Comparison of ENCODE assay signal across 8 cellular contexts in genomic region chr18:7945882-7946281, GRCh38.
DNase-seq lines count a peak whose midpoint lies in the region; ATAC-seq and TF ChIP-seq lines count a peak whose summit lies in the region.

No MANE protein-coding gene starts in this region.

- H3K9me2 ChIP-seq in GM23248 (ENCODE audit: insufficient read depth), result no peaks in the 10 kb centered on the region
- H3K9me2 ChIP-seq in GM23338 (ENCODE audit: insufficient read depth), result no peaks in the 10 kb centered on the region

- peak overlapping the region; percentile 71 for H3K4me2 ChIP-seq in GM23248 (ENCODE audit: unreplicated experiment)
- peak overlapping the region; percentile 74 for H3K4me2 ChIP-seq in skeletal muscle satellite cell (ENCODE audit: low read length)
- no peak overlapping the region for H3K4me2 ChIP-seq in GM23338

- H3K4me3 Mint-ChIP-seq in GM23338, result no peak overlapping the region

- H3K27me3 ChIP-seq in GM23248 (replicated peaks; ENCODE audit: insufficient read depth) (no peaks in the 10 kb centered on the region), skeletal muscle satellite cell (ENCODE audit: control insufficient read depth, insufficient read depth, low read length) (no peaks in the 10 kb centered on the region), GM23338 (ENCODE audit: insufficient read depth) (no peaks in the 10 kb centered on the region)

- TF ChIP-seq CTCF in GM23338 (conservative IDR thresholded peaks at IDR 0.05; ENCODE audit: low read depth in 2 of 2), result no peak

- H3K9me3 ChIP-seq in GM23248 (ENCODE audit: low read depth) (no peaks in the 10 kb centered on the region), skeletal muscle satellite cell (replicated peaks; ENCODE audit: low read length) (no peaks in the 10 kb centered on the region)

- in situ Hi-C loops in GM23248 (cut with MboI), result no loop called here

- H3K79me2 ChIP-seq in GM23248 (ENCODE audit: insufficient read depth), result no peaks in the 10 kb centered on the region
- no peaks in the 10 kb centered on the region for H3K79me2 ChIP-seq in GM23338 (replicated peaks; ENCODE audit: insufficient read depth)

- H3K4me1 ChIP-seq in GM23248 (ENCODE audit: insufficient read depth), result peaks cover 26% of the 10 kb centered on the region
- peaks cover 45% of the 10 kb centered on the region for H3K4me1 ChIP-seq in skeletal muscle satellite cell (ENCODE audit: control insufficient read depth, insufficient read depth, low read length)
- H3K4me1 ChIP-seq in GM23338 (ENCODE audit: insufficient read depth), result no peaks in the 10 kb centered on the region

- H4K20me1 ChIP-seq in GM23248 (ENCODE audit: insufficient read depth) (no peaks in the 10 kb centered on the region), GM23338 (replicated peaks; ENCODE audit: insufficient read depth) (no peaks in the 10 kb centered on the region)

- H3K9ac ChIP-seq in GM23248 (peak overlapping the region; percentile 65; the same call in 1 of the 2 replicates), skeletal muscle satellite cell (ENCODE audit: low read depth, low read length) (peak overlapping the region; percentile 65)

- H2AFZ ChIP-seq in GM23248, result peak overlapping the region; percentile 85
- H2AFZ ChIP-seq in GM23338, result no peak overlapping the region

- H3K4me3 ChIP-seq in GM23248 (peak overlapping the region; percentile 64), skeletal muscle satellite cell (ENCODE audit: low read length) (peak overlapping the region; percentile 60), GM23338 (no peak overlapping the region)

- no peak for ATAC-seq in HG03039 (IDR thresholded peaks at IDR 0.05; ENCODE audit: unreplicated experiment)
- ATAC-seq in left ventricle myocardium superior, result no peak
- ATAC-seq in Right ventricle myocardium inferior, result no peak
- ATAC-seq in GM23338, result no peak

- intact Hi-C loops in left ventricle myocardium superior (cut with micrococcal nuclease), result no loop called here
- intact Hi-C loops in Right ventricle myocardium inferior (cut with DNase I), result loop anchor here (10.0 kb wide), 1 partner anchor 371 kb away; no protein-coding TSS in a partner anchor

- peaks cover 2% of the 10 kb centered on the region for H3K27me3 Mint-ChIP-seq in GM23338 (ENCODE audit: insufficient read depth, low read depth, poor library complexity)

- H3F3A ChIP-seq in GM23248 (ENCODE audit: insufficient read depth) (peaks cover 22% of the 10 kb centered on the region; the same call in 1 of the 2 replicates), GM23338 (replicated peaks; ENCODE audit: low read depth) (no peaks in the 10 kb centered on the region)

- H3K27ac ChIP-seq in GM23248 (peak overlapping the region; percentile 68), GM23338 (ENCODE audit: low read depth) (no peak overlapping the region)

- H3K36me3 ChIP-seq in GM23248 (ENCODE audit: low read depth) (no peaks in the 10 kb centered on the region), skeletal muscle satellite cell (ENCODE audit: insufficient read depth, low read length) (no peaks in the 10 kb centered on the region), GM23338 (ENCODE audit: insufficient read depth) (no peaks in the 10 kb centered on the region)

- H3K27ac Mint-ChIP-seq in GM23338, result no peak overlapping the region; the same call in 1 of the 2 replicates

- 0 to 3% methylated on average over 3 of the region's 3 CpGs for WGBS in GM23248 (ENCODE audit: low coverage in 1 of 2, low lambda C conversion rate in 2 of 2, missing lambda C conversion rate in 2 of 2), 2 experiments

- no peaks in the 10 kb centered on the region for H3K9me3 Mint-ChIP-seq in GM23338

- DNase-seq in GM23248 (peak; percentile 96), SW480 (ENCODE audit: low spot score) (peak; percentile 69), fibroblast of the conjunctiva (ENCODE audit: low read depth) (peak; percentile 69), left ventricle myocardium superior (no peak), Right ventricle myocardium inferior (ENCODE audit: missing footprints) (no peak), GM23338 (ENCODE audit: low spot score) (no peak)

- H3K36me3 Mint-ChIP-seq in GM23338 (ENCODE audit: low read depth), result no peaks in the 10 kb centered on the region

- H3K4me1 Mint-ChIP-seq in GM23338, result peaks cover 4% of the 10 kb centered on the region; the same call in 2 of the 3 replicates

TF ChIP-seq in GM23338, 12 proteins besides CTCF, POLR2A, EP300 and RAD21 (continues in another document):
- TF ChIP-seq STAT1 (IDR thresholded peaks at IDR 0.05; ENCODE audit: unreplicated experiment), result no peak
- TF ChIP-seq POLR2AphosphoS5 (IDR thresholded peaks at IDR 0.05; ENCODE audit: low read depth), result no peak
- TF ChIP-seq ZNF462 (CRISPR knock-in tag; IDR thresholded peaks at IDR 0.05), result no peak
- TF ChIP-seq ZNF331 (CRISPR knock-in tag; IDR thresholded peaks at IDR 0.05; ENCODE audit: low read depth), result no peak
- TF ChIP-seq JUNB (IDR thresholded peaks at IDR 0.05; ENCODE audit: unreplicated experiment), result no peak
- TF ChIP-seq EZH2phosphoT487 (IDR thresholded peaks at IDR 0.05; ENCODE audit: unreplicated experiment), result no peak
- no peak for TF ChIP-seq EZH2 (IDR thresholded peaks at IDR 0.05; ENCODE audit: low read depth, unreplicated experiment)
- no peak for TF ChIP-seq ZNF114 (CRISPR knock-in tag; IDR thresholded peaks at IDR 0.05)
- TF ChIP-seq NANOG (IDR thresholded peaks at IDR 0.05; ENCODE audit: borderline replicate concordance), result no peak
- TF ChIP-seq CREB1 (CRISPR knock-in tag; IDR thresholded peaks at IDR 0.05; ENCODE audit: low read depth), result no peak
- no peak for TF ChIP-seq ETS1 (IDR thresholded peaks at IDR 0.05)

Comparison
In these comparisons a context has a peak if more than half of its experiments do, and no peak if none do; other contexts are left out.
1. DNase-seq: peak in GM23248 (single experiment), SW480 (single experiment) and fibroblast of the conjunctiva (single experiment); none in left ventricle myocardium superior (single experiment), Right ventricle myocardium inferior (single experiment) and GM23338 (single experiment).